Comparison of ENCODE assay signal across 22 cellular contexts in the genomic region with DNA sequence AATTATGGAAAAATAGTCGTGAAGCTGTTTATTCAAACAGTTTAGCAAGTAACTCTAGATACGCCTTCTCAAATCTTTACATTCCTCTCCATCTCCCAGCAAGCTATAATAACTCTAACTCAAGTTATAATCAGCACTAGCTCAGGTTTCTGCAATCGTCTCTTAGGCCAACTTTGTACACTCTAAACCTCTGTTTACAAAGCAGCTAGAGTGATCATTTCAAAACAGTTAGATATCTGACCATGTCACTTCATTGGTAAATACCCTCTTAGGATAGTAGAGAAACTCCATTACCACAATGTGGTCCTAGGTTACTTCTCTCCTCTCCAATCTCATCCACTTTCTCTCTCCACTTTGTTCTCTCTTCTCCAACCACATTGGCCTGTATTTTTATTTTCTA.
"Had no signal": no experiment of that assay in that cellular context is flagged by ENCODE, and none has a peak within 500 bp of the region (broad histone marks: within the 10 kb centered on the region; RNA-seq: fewer than 3 reads in every experiment).

No MANE protein-coding gene starts in this region.

- ATAC-seq: activated T-cell treated with anti-CD3 and anti-CD28 coated beads, Interleukin-2, amount 50 U/mL, for 4 hours; K562; PC-3; WTC11 had no signal

- FAIRE-seq: K562, RCC 7860 had no signal

- H3K27ac ChIP-seq: brain microvascular endothelial cell, cardiac muscle cell had no signal

- H3K36me3 ChIP-seq: brain microvascular endothelial cell, cardiac muscle cell had no signal

- H3K4me3 ChIP-seq: cardiac muscle cell, K562 had no signal

- H3K27me3 ChIP-seq: brain microvascular endothelial cell, cardiac muscle cell had no signal

- DNase-seq: activated CD4-positive, alpha-beta T cell treated with anti-CD3 and anti-CD28 coated beads for 48 hours; activated CD4-positive, alpha-beta T cell treated with anti-CD3 and anti-CD28 coated beads, Interleukin-2, amount 50 U/mL, for 4 hours; activated CD4-positive, CD25-positive, alpha-beta regulatory T cell treated with anti-CD3 and anti-CD28 coated beads, Interleukin-2, amount 50 U/mL, for 72 hours; activated effector memory CD4-positive, alpha-beta T cell treated with anti-CD3 and anti-CD28 coated beads, Interleukin-2, amount 50 U/mL, for 16 hours; activated naive CD4-positive, alpha-beta T cell treated with anti-CD3 and anti-CD28 coated beads for 36 hours; activated T-cell treated with anti-CD3 and anti-CD28 coated beads, Interleukin-2, amount 50 U/mL, for 4 hours; amygdala; brain microvascular endothelial cell; Karpas-422; MM.1S; NCI-H1105; NCI-H1436; NCI-H187; NCI-H2081; NCI-H510A treated with DMSO at 0.1 percent for 48 hours; NCI-H69; PC-3; SHP77 had no signal
